Comparison of ENCODE assay signal across 1 cellular context in genomic region chr3:129183569-129184395, GRCh38.
TF ChIP-seq lines count a peak whose summit lies in the region.

CNBP (minus strand) TSS chr3:129183896; CDS start chr3:129171757, 12,139 bp downstream.

TF ChIP-seq in HepG2, 621 proteins besides CTCF, POLR2A, EP300 and RAD21 (continued from another document and continues in another):
- TF ChIP-seq ZBED4 (CRISPR knock-in tag; IDR thresholded peaks at IDR 0.05; ENCODE audit: borderline replicate concordance) (peak; percentile 73; the same call in 1 of the 2 replicates), DNMT3B (CRISPR knock-in tag; conservative IDR thresholded peaks at IDR 0.05) (0 out of 2 replicates have a peak, but pooled peaks have one; percentile 13), SNRNP70 (IDR thresholded peaks at IDR 0.05; ENCODE audit: low read depth, low read length) (no peak), TBX2 (CRISPR knock-in tag; IDR thresholded peaks at IDR 0.05; ENCODE audit: borderline replicate concordance) (peak; percentile 81), ATF7-NPFF (CRISPR knock-in tag; IDR thresholded peaks at IDR 0.05; ENCODE audit: low read depth) (peak; percentile 82), ARID4A (CRISPR knock-in tag; IDR thresholded peaks at IDR 0.05; ENCODE audit: borderline replicate concordance) (peak; percentile 94), GTF3A (CRISPR knock-in tag; conservative IDR thresholded peaks at IDR 0.05) (no peak), PHF8 (CRISPR knock-in tag; IDR thresholded peaks at IDR 0.05) (peak; percentile 99), ZC3H13 (CRISPR knock-in tag; IDR thresholded peaks at IDR 0.05) (peak; percentile 90), KMT2A (CRISPR knock-in tag; IDR thresholded peaks at IDR 0.05) (peak; percentile 72; the same call in 1 of the 2 replicates), SMYD3 (CRISPR knock-in tag; IDR thresholded peaks at IDR 0.05) (no peak), ZNF7 (CRISPR knock-in tag; IDR thresholded peaks at IDR 0.05) (no peak), ZNF138 (CRISPR knock-in tag; IDR thresholded peaks at IDR 0.05; ENCODE audit: low read depth) (no peak), ZMAT3 (CRISPR knock-in tag; conservative IDR thresholded peaks at IDR 0.05) (peak; percentile 82), ZNF629 (CRISPR knock-in tag; conservative IDR thresholded peaks at IDR 0.05) (0 out of 2 replicates have a peak, but pooled peaks have one; percentile 10), ZNF619 (CRISPR knock-in tag; IDR thresholded peaks at IDR 0.05) (peak; percentile 36; the same call in 1 of the 2 replicates), HNRNPUL1 (IDR thresholded peaks at IDR 0.05; ENCODE audit: low read depth, low read length) (peak; percentile 57; the same call in 1 of the 2 replicates), SNAI1 (CRISPR knock-in tag; IDR thresholded peaks at IDR 0.05; ENCODE audit: borderline replicate concordance) (peak; percentile 97), TCF12 (IDR thresholded peaks at IDR 0.05) (no peak), TCF12 (CRISPR knock-in tag; IDR thresholded peaks at IDR 0.05) (peak; percentile 78), ZNF841 (CRISPR knock-in tag; IDR thresholded peaks at IDR 0.05; ENCODE audit: borderline replicate concordance) (peak; percentile 12; the same call in 1 of the 2 replicates), SNAPC4 (CRISPR knock-in tag; IDR thresholded peaks at IDR 0.05) (0 out of 2 replicates have a peak, but pooled peaks have one; percentile 61), YY1 (IDR thresholded peaks at IDR 0.05; ENCODE audit: insufficient read depth, insufficient replicate concordance, low read depth, low read length) (peak; percentile 65), ZNF569 (CRISPR knock-in tag; IDR thresholded peaks at IDR 0.05; ENCODE audit: borderline replicate concordance) (0 out of 2 replicates have a peak, but pooled peaks have one; percentile 77)
- TF ChIP-seq, protein P1, sequence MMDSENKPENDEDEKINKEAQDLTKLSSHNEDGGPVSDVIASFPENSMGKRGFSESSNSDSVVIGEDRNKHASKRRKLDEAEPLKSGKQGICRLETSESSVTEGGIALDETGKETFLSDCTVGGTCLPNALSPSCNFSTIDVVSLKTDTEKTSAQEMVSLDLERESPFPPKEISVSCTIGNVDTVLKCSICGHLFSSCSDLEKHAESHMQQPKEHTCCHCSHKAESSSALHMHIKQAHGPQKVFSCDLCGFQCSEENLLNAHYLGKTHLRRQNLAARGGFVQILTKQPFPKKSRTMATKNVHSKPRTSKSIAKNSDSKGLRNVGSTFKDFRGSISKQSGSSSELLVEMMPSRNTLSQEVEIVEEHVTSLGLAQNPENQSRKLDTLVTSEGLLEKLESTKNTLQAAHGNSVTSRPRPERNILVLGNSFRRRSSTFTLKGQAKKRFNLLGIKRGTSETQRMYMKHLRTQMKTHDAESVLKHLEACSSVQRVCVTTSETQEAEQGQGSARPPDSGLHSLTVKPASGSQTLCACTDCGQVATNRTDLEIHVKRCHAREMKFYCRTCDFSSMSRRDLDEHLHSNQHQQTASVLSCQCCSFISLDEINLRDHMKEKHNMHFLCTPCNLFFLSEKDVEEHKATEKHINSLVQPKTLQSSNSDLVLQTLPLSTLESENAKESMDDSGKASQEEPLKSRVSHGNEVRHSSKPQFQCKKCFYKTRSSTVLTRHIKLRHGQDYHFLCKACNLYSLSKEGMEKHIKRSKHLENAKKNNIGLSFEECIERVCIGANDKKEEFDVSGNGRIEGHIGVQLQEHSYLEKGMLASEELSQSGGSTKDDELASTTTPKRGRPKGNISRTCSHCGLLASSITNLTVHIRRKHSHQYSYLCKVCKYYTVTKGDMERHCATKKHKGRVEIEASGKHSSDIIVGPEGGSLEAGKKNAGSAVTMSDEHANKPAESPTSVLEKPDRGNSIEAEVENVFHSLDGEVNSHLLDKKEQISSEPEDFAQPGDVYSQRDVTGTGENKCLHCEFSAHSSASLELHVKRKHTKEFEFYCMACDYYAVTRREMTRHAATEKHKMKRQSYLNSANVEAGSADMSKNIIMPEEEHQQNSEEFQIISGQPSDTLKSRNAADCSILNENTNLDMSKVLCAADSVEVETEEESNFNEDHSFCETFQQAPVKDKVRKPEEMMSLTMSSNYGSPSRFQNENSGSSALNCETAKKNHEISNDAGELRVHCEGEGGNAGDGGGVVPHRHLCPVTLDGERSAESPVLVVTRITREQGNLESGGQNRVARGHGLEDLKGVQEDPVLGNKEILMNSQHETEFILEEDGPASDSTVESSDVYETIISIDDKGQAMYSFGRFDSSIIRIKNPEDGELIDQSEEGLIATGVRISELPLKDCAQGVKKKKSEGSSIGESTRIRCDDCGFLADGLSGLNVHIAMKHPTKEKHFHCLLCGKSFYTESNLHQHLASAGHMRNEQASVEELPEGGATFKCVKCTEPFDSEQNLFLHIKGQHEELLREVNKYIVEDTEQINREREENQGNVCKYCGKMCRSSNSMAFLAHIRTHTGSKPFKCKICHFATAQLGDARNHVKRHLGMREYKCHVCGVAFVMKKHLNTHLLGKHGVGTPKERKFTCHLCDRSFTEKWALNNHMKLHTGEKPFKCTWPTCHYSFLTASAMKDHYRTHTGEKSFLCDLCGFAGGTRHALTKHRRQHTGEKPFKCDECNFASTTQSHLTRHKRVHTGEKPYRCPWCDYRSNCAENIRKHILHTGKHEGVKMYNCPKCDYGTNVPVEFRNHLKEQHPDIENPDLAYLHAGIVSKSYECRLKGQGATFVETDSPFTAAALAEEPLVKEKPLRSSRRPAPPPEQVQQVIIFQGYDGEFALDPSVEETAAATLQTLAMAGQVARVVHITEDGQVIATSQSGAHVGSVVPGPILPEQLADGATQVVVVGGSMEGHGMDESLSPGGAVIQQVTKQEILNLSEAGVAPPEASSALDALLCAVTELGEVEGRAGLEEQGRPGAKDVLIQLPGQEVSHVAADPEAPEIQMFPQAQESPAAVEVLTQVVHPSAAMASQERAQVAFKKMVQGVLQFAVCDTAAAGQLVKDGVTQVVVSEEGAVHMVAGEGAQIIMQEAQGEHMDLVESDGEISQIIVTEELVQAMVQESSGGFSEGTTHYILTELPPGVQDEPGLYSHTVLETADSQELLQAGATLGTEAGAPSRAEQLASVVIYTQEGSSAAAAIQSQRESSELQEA (CRISPR knock-in tag; IDR thresholded peaks at IDR 0.05; ENCODE audit: not compliant biosample characterization): peak; percentile 72
- TF ChIP-seq, protein P2, sequence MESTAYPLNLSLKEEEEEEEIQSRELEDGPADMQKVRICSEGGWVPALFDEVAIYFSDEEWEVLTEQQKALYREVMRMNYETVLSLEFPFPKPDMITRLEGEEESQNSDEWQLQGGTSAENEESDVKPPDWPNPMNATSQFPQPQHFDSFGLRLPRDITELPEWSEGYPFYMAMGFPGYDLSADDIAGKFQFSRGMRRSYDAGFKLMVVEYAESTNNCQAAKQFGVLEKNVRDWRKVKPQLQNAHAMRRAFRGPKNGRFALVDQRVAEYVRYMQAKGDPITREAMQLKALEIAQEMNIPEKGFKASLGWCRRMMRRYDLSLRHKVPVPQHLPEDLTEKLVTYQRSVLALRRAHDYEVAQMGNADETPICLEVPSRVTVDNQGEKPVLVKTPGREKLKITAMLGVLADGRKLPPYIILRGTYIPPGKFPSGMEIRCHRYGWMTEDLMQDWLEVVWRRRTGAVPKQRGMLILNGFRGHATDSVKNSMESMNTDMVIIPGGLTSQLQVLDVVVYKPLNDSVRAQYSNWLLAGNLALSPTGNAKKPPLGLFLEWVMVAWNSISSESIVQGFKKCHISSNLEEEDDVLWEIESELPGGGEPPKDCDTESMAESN (CRISPR knock-in tag; conservative IDR thresholded peaks at IDR 0.05): peak; percentile 87
- TF ChIP-seq, protein P3, sequence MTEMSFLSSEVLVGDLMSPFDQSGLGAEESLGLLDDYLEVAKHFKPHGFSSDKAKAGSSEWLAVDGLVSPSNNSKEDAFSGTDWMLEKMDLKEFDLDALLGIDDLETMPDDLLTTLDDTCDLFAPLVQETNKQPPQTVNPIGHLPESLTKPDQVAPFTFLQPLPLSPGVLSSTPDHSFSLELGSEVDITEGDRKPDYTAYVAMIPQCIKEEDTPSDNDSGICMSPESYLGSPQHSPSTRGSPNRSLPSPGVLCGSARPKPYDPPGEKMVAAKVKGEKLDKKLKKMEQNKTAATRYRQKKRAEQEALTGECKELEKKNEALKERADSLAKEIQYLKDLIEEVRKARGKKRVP (CRISPR knock-in tag; IDR thresholded peaks at IDR 0.05): peak in 1 of 2 experiments; percentile 35; a peak in 1 of 4 replicates
